16 cellular contexts compared by ENCODE assay signal in the genomic region with DNA sequence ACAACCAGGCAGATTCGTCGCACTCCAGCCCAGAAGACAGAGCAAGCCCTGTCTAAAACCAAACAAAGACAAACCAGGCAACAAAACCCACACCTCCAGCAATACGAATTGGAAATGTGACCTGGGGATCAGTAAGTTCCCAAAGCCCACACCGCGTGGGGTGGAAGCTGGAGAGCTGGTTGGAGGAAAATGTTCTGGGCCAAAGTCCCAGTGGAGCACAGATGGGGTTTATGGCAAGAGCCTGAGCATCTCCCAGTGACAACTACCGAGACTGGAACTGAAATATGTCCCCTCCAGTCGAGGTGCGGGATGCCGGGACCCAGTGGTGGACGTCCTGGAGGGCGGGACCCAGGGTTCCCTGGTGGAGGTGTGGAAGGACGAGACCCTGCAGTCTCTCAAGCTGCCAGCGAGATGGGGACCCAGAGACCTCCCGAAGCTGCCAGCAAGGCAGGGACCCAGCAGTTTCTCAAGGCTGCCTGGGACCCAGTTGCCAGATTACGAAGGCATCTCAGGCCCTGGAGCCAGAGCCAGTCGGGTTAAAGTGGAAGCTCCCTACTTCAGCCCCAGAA. TPM values are rescaled to one million over a fixed set of nuclear protein-coding genes. Genes with fewer than 3 reads are reported as not detected.
DNase-seq lines count a peak whose midpoint lies in the region; ATAC-seq and TF ChIP-seq lines count a peak whose summit lies in the region.
"Had no signal": no experiment of that assay in that cellular context is flagged by ENCODE, and none has a peak within 500 bp of the region (broad histone marks: within the 10 kb centered on the region; RNA-seq: fewer than 3 reads in every experiment).

No MANE protein-coding gene starts in this region.

- peaks cover 3% of the 10 kb centered on the region for H3K4me1 ChIP-seq in osteoblast (ENCODE audit: insufficient read depth, low read length)
- H3K4me1 ChIP-seq in psoas muscle = no peaks in the 10 kb centered on the region

- H3K9me3 ChIP-seq in osteoblast (ENCODE audit: low read depth, low read length) (no peaks in the 10 kb centered on the region), psoas muscle (no peaks in the 10 kb centered on the region)

- H3K79me2 ChIP-seq in osteoblast (ENCODE audit: insufficient read depth, low read length) = no peaks in the 10 kb centered on the region

- peak; percentile 48 for DNase-seq in Ammon's horn (ENCODE audit: low spot score)
- DNase-seq in medulla oblongata (ENCODE audit: extremely low spot score) = peak; percentile 46
- DNase-seq in osteoblast (ENCODE audit: insufficient read length, low spot score, missing footprints) = peak; percentile 6
- no peak for DNase-seq in psoas muscle
- DNase-seq: 8988T; Calu3; CD4-positive, alpha-beta T cell; DMS 273 treated with DMSO at 0.1 percent for 48 hours; H9 had no signal

- no peaks in the 10 kb centered on the region for H3K36me3 ChIP-seq in osteoblast (ENCODE audit: insufficient read depth, low read length)
- H3K36me3 ChIP-seq in psoas muscle (ENCODE audit: insufficient read depth in 1 of 2, low read depth in 1 of 2) = peaks cover 0 to 34% of the 10 kb centered on the region in 2 donors

- H4K20me1 ChIP-seq in osteoblast (ENCODE audit: insufficient read depth, low read length) = no peaks in the 10 kb centered on the region

- no peak overlapping the region for H3K4me2 ChIP-seq in osteoblast (ENCODE audit: insufficient read depth, low read length)
- H3K4me2 ChIP-seq: GM23338 had no signal

- H3K27ac ChIP-seq in VCaP (peak overlapping the region; percentile 56), osteoblast (ENCODE audit: low read depth, low read length) (no peak overlapping the region), psoas muscle (no peak overlapping the region)

- no peak overlapping the region for H3K4me3 ChIP-seq in osteoblast (ENCODE audit: insufficient read depth, low read length)
- H3K4me3 ChIP-seq in psoas muscle = no peak overlapping the region
- H3K4me3 ChIP-seq: GM23338 had no signal

- intact Hi-C loops in psoas muscle (cut with DNase I) = loop anchor here in 1 of 2 donors (5.0 kb wide), 1 partner anchor 332 kb away; the partner anchor contains the start of gene NWD1

- no peak overlapping the region for H2AFZ ChIP-seq in osteoblast (ENCODE audit: low read length)
- H2AFZ ChIP-seq: GM23338 had no signal

- 77 to 80% (median 78%) methylated on average over 16 of the region's 16 CpGs for WGBS in psoas muscle, 3 donors

- H3K27me3 ChIP-seq in osteoblast (ENCODE audit: insufficient read depth, low read length) (peaks cover 3% of the 10 kb centered on the region), psoas muscle (ENCODE audit: insufficient read depth in 3 of 3, low read length in 2 of 3) (no peaks in the 10 kb centered on the region)

- TF ChIP-seq CTCF in VCaP (conservative IDR thresholded peaks at IDR 0.05) (no peak), osteoblast (IDR thresholded peaks at IDR 0.05; ENCODE audit: extremely low read depth, low read depth, low read length) (no peak), psoas muscle (IDR thresholded peaks at IDR 0.05) (no peak)

- ATAC-seq in HG02571 (IDR thresholded peaks at IDR 0.05; ENCODE audit: unreplicated experiment) = no peak
- no peak for ATAC-seq in psoas muscle
- no peak for ATAC-seq in HG03521 (IDR thresholded peaks at IDR 0.05; ENCODE audit: unreplicated experiment)
- no peak for ATAC-seq in GM18861 (IDR thresholded peaks at IDR 0.05; ENCODE audit: unreplicated experiment)
- ATAC-seq: GM23338 had no signal

RNA-seq across cellular contexts. Expression of gene CPAMD8, which starts 22.4 kb away (rescaled TPM):
- total RNA-seq in osteoblast = 0.29 and 0.36 TPM in 2 replicates
- total RNA-seq in psoas muscle = 1 to 10 TPM; 3.2 to 9.9 (median 8.0) TPM
- 1 to 10 TPM; 4.5 to 9.8 (median 9.0) TPM for polyA plus RNA-seq in psoas muscle
- total RNA-seq: Daoy, HT1080 had no signal

RNA-seq across cellular contexts. Expression of gene HAUS8, which starts 26.3 kb away (rescaled TPM):
- total RNA-seq in osteoblast (1.8 and 2.1 TPM in 2 replicates), psoas muscle (1 to 10 TPM; 1.8 to 5.9 (median 3.6) TPM)
- 1 to 10 TPM; 4.2 to 5.7 (median 5.0) TPM for polyA plus RNA-seq in psoas muscle

RNA-seq across cellular contexts. Expression of gene MYO9B, which starts 26.6 kb away (rescaled TPM):
- total RNA-seq in osteoblast (86.9 and 96.6 TPM in 2 replicates), psoas muscle (10 to 100 TPM; 13.8 to 16.4 (median 14.5) TPM)
- polyA plus RNA-seq in psoas muscle = 10 to 100 TPM in 2 of 3 donors, 1 to 10 TPM in 1; 9.0 to 23.7 (median 18.9) TPM

Comparison
In these comparisons a context has a peak if more than half of its experiments do, and no peak if none do; other contexts are left out.
1. DNase-seq: peak in Ammon's horn (single experiment), medulla oblongata (single experiment) and osteoblast (single experiment); none in psoas muscle (0 of 2).